ENCODE assay signal across 31 cellular contexts in genomic region chr16:73610160-73610559, GRCh38.
"Had no signal": no experiment of that assay in that cellular context is flagged by ENCODE, and none has a peak within 500 bp of the region (broad histone marks: within the 10 kb centered on the region; RNA-seq: fewer than 3 reads in every experiment).

No MANE protein-coding gene starts in this region.

- H3K27me3 ChIP-seq: ascending aorta, cardiac muscle cell, colonic mucosa, ovary had no signal

- H3K4me1 Mint-ChIP-seq: activated naive CD8-positive, alpha-beta T cell treated with anti-CD3 and anti-CD28 coated beads for 36 hours; stimulated activated effector memory CD8-positive, alpha-beta T cell treated with anti-CD3 and anti-CD28 coated beads, Interleukin-12 subunit alpha, Interleukin-12 subunit beta, amount 100 ng/mL, for 72 hours had no signal

- ATAC-seq: left cardiac atrium; left ventricle myocardium superior; sciatic nerve; stimulated activated effector memory CD8-positive, alpha-beta T cell treated with anti-CD3 and anti-CD28 coated beads, Interleukin-12 subunit alpha, Interleukin-12 subunit beta, amount 100 ng/mL, for 72 hours; upper lobe of right lung had no signal

- H3K27ac ChIP-seq: adrenal gland, ascending aorta, cardiac muscle cell, colonic mucosa, dorsolateral prefrontal cortex, hepatocyte, ovary, skin epidermis, upper lobe of right lung had no signal

- H3K36me3 Mint-ChIP-seq: activated naive CD8-positive, alpha-beta T cell treated with anti-CD3 and anti-CD28 coated beads for 36 hours; brain; stimulated activated effector memory CD8-positive, alpha-beta T cell treated with anti-CD3 and anti-CD28 coated beads, Interleukin-12 subunit alpha, Interleukin-12 subunit beta, amount 100 ng/mL, for 72 hours had no signal

- H3K9me3 ChIP-seq: adrenal gland, ascending aorta, colonic mucosa, ovary, upper lobe of right lung had no signal

- H3K79me2 ChIP-seq: hepatocyte had no signal

- H2AFZ ChIP-seq: hepatocyte had no signal

- H3K36me3 ChIP-seq: adrenal gland, ascending aorta, cardiac muscle cell, colonic mucosa, ovary, upper lobe of right lung had no signal

- H3K4me1 ChIP-seq: adrenal gland, ascending aorta, colonic mucosa, upper lobe of right lung had no signal

- DNase-seq: activated CD4-positive, alpha-beta T cell treated with anti-CD3 and anti-CD28 coated beads for 4 hours; activated CD4-positive, alpha-beta T cell treated with anti-CD3 and anti-CD28 coated beads, Interleukin-2, amount 50 U/mL, for 48 hours; activated CD4-positive, CD25-positive, alpha-beta regulatory T cell; activated CD8-positive, alpha-beta memory T cell treated with anti-CD3 and anti-CD28 coated beads for 24 hours; activated effector memory CD4-positive, alpha-beta T cell treated with Interleukin-2 at 50 U/mL for 16 hours; activated naive CD4-positive, alpha-beta T cell treated with Interleukin-2 at 50 U/mL for 16 hours; activated naive CD8-positive, alpha-beta T cell treated with anti-CD3 and anti-CD28 coated beads for 36 hours; adrenal gland; cerebellar nuclear complex; colonic mucosa; dorsolateral prefrontal cortex; effector memory CD4-positive, alpha-beta T cell; glutamatergic neuron; left cardiac atrium; left ventricle myocardium superior; ovary; stimulated activated CD4-positive, alpha-beta T cell treated with anti-CD3 and anti-CD28 coated beads, Interleukin-4, amount 100 ng/mL, for 24 hours; upper lobe of right lung had no signal

- H3K4me3 ChIP-seq: adrenal gland, ascending aorta, cardiac muscle cell, colonic mucosa, dorsolateral prefrontal cortex, hepatocyte, ovary, skin epidermis, upper lobe of right lung had no signal

- H3K9me3 Mint-ChIP-seq: activated naive CD8-positive, alpha-beta T cell treated with anti-CD3 and anti-CD28 coated beads for 36 hours; brain; T-helper 2 cell treated with Interferon-gamma antibody and Interleukin-4, amounts not matched to agents 5 μg/mL and 100 μg/mL, for 36 hours had no signal

- H3K4me2 ChIP-seq: hepatocyte had no signal

- H3K27ac Mint-ChIP-seq: activated naive CD8-positive, alpha-beta T cell treated with anti-CD3 and anti-CD28 coated beads for 36 hours; nephron; progenitor cell of endocrine pancreas; stimulated activated effector memory CD8-positive, alpha-beta T cell treated with anti-CD3 and anti-CD28 coated beads, Interleukin-12 subunit alpha, Interleukin-12 subunit beta, amount 100 ng/mL, for 72 hours; stimulated activated naive CD8-positive, alpha-beta T cell treated with anti-CD3 and anti-CD28 coated beads, Interleukin-15, Interleukin-2, amounts not matched to agents 100 ng/mL and 50 ng/mL, for 24 hours; T-helper 2 cell treated with Interferon-gamma antibody and Interleukin-4, amounts not matched to agents 5 μg/mL and 100 μg/mL, for 36 hours had no signal

- FAIRE-seq: frontal cortex, keratinocyte had no signal

- H3K4me3 Mint-ChIP-seq: activated naive CD8-positive, alpha-beta T cell treated with anti-CD3 and anti-CD28 coated beads for 36 hours; nephron; stimulated activated effector memory CD8-positive, alpha-beta T cell treated with anti-CD3 and anti-CD28 coated beads, Interleukin-12 subunit alpha, Interleukin-12 subunit beta, amount 100 ng/mL, for 72 hours; stimulated activated naive CD8-positive, alpha-beta T cell treated with anti-CD3 and anti-CD28 coated beads, Interleukin-15, Interleukin-2, amounts not matched to agents 100 ng/mL and 50 ng/mL, for 24 hours; T-helper 2 cell treated with Interferon-gamma antibody and Interleukin-4, amounts not matched to agents 5 μg/mL and 100 μg/mL, for 36 hours had no signal
